8 cellular contexts compared by ENCODE assay signal in the genomic region with DNA sequence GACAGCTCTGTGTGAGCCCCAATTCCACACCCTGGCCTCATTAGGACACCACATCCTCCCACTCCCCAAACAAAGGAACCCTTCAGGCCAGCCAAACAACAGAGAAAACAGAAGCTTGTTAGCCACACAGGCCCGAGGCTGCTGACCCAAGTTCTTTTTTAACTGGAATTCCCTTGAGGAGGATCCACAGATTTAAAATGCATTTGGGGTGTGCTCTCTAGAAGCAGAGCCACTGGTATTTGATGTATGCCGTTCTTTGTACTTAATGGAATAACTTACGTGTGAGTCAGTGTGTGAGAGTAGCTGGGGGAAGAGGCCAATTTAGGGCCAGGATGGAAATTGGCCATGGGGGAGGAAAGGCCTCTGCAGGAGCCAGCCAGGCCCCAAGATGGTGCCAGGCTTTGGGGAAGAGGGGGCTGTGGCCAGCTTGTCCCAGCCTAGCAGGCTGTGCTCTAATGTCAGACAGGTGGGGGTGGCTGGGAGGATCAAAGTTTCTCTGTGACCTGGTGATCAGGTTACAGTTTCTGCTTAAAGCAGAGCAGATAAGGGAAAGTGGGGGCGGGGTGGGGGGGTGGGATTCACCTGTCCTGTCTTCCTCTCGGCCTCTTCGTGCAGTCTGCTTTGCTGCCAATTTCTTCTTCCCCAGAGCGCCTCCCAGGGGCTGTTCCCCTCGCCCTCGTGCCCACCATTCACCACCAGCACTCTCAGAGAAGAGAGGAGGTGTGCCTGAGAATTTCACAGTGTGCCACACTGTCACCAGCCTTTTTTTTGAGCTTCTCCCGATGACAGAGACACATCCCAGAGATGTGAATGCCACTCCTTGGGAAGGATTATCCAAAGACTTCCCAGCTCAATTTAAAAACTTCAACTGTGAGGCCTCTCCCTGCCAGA. TPM values are rescaled to one million over a fixed set of nuclear protein-coding genes. Genes with fewer than 3 reads are reported as not detected.
DNase-seq lines count a peak whose midpoint lies in the region; ATAC-seq, FAIRE-seq and TF ChIP-seq lines count a peak whose summit lies in the region.

No MANE protein-coding gene starts in this region.

- no peak overlapping the region for H3K4me2 ChIP-seq in OCI-LY7 (ENCODE audit: low read length)

- ATAC-seq in HG03460 (IDR thresholded peaks at IDR 0.05; ENCODE audit: unreplicated experiment), result no peak

- H4K20me1 ChIP-seq in OCI-LY7 (ENCODE audit: insufficient read depth, low read length), result no peaks in the 10 kb centered on the region

- H3K9me2 ChIP-seq in OCI-LY7 (ENCODE audit: insufficient read depth, low read length), result no peaks in the 10 kb centered on the region

- no peaks in the 10 kb centered on the region for H3K36me3 ChIP-seq in esophagus muscularis mucosa
- no peaks in the 10 kb centered on the region for H3K36me3 ChIP-seq in OCI-LY7 (ENCODE audit: insufficient read depth, low read length)

- no peaks in the 10 kb centered on the region for H3K9me3 ChIP-seq in esophagus muscularis mucosa
- no peaks in the 10 kb centered on the region for H3K9me3 ChIP-seq in OCI-LY7 (ENCODE audit: low read length)

- H3K4me3 ChIP-seq in esophagus muscularis mucosa, result no peak overlapping the region
- H3K4me3 ChIP-seq in OCI-LY7 (ENCODE audit: low read depth, low read length, poor library complexity, severe bottlenecking), result no peak overlapping the region

- no peaks in the 10 kb centered on the region for H3K79me2 ChIP-seq in OCI-LY7 (ENCODE audit: insufficient read depth, low read depth, low read length)

- no TSS peak for BruUV-seq in OCI-LY7 (replicated peaks; lab: Mats Ljungman, UMichigan)

- WGBS in esophagus muscularis mucosa, result 41% methylated on average over 10 of the region's 10 CpGs

- H2AFZ ChIP-seq in OCI-LY7 (ENCODE audit: low read length), result no peak overlapping the region

- intact Hi-C loops in esophagus muscularis mucosa (cut with DNase I), result loop anchor here (5.0 to 10.0 kb wide), 4 partner anchors 53 to 113 kb away; partner anchors contain the start of genes ATPAF2, DRC3, GID4 and TOM1L2
- intact Hi-C loops in OCI-LY7 (cut with micrococcal nuclease; ENCODE audit: unreplicated experiment), result no loop called here

- TF ChIP-seq EP300 in esophagus muscularis mucosa (IDR thresholded peaks at IDR 0.05), result no peak

- peak; percentile 30 for FAIRE-seq in RCC 7860 (lab: Jason Lieb, UNC)

- H3K4me1 ChIP-seq in esophagus muscularis mucosa, result peaks cover 51 to 55% (median 51%) of the 10 kb centered on the region in 4 donors
- H3K4me1 ChIP-seq in OCI-LY7 (ENCODE audit: insufficient read depth, low read length, poor library complexity, severe bottlenecking), result peaks cover 8% of the 10 kb centered on the region

- no peak for TF ChIP-seq CTCF in esophagus muscularis mucosa (IDR thresholded peaks at IDR 0.05)
- no peak for TF ChIP-seq CTCF in OCI-LY7 (conservative IDR thresholded peaks at IDR 0.05; ENCODE audit: low read length)

- CTCF ChIA-PET in OCI-LY7 (lab: Charles Lee; ENCODE audit: unreplicated experiment), result interaction anchor here (0.6 kb wide), 1 partner anchor 72 kb away, joined by 3 read pairs; no protein-coding TSS in a partner anchor

- H3K27ac ChIP-seq in esophagus muscularis mucosa (replicated peaks in 1 of 4), result peak overlapping the region; percentile 63 to 79 (median 72)
- no peak overlapping the region for H3K27ac ChIP-seq in OCI-LY7 (ENCODE audit: low read depth, low read length, poor library complexity, severe bottlenecking)

- POLR2A ChIA-PET in OCI-LY7 (lab: Charles Lee), result interaction anchor here (0.6 kb wide), 2 partner anchors 47 to 128 kb away, joined by 3 read pairs; no protein-coding TSS in a partner anchor

- DNase-seq in EH (ENCODE audit: low read depth) (peak; percentile 98), RCC 7860 (ENCODE audit: low spot score) (peak; percentile 85), esophagus muscularis mucosa (ENCODE audit: extremely low spot score) (no peak), myocyte (ENCODE audit: low read depth) (peak; percentile 91), Kasumi-1 (lab: John Stamatoyannopoulos, UW) (no peak), OCI-LY7 (ENCODE audit: low spot score) (no peak), NCI-H2196 (lab: John Stamatoyannopoulos, UW; ENCODE audit: unreplicated experiment) (no peak)

- H3K27me3 ChIP-seq in esophagus muscularis mucosa, result no peaks in the 10 kb centered on the region

- no peak for TF ChIP-seq POLR2A in esophagus muscularis mucosa (IDR thresholded peaks at IDR 0.05; ENCODE audit: low read depth)

RNA-seq across cellular contexts. Expression of gene TOM1L2, which starts 50.8 kb away (rescaled TPM):
- 10 to 100 TPM; 64.4 to 96.9 (median 75.0) TPM for total RNA-seq in esophagus muscularis mucosa
- total RNA-seq in myocyte, result 100 and 178 TPM in 2 replicates
- 104 TPM for polyA plus RNA-seq in myocyte (2012)
- 4.9 and 5.4 TPM in 2 replicates for total RNA-seq in OCI-LY7 (2014; rRNA removed; shearing (Covaris generic))
- 14.3 and 16.4 TPM in 2 replicates for total RNA-seq in OCI-LY7 (2022)

RNA-seq across cellular contexts. Expression of gene DRC3, which starts 51.2 kb away (rescaled TPM):
- total RNA-seq in esophagus muscularis mucosa (1 to 10 TPM in 2 of 4 donors, under 1 TPM in 2; 0.71 to 4.2 (median 1.4) TPM), myocyte (1.0 and 1.6 TPM in 2 replicates), OCI-LY7 (2022) (0.19 and 0.50 TPM in 2 replicates)
- polyA plus RNA-seq in myocyte (2012), result 5.2 TPM
- not detected in 2 replicates for total RNA-seq in OCI-LY7 (2014; rRNA removed; shearing (Covaris generic))

Comparison
In these comparisons a context has a peak if more than half of its experiments do, and no peak if none do; other contexts are left out.
1. DNase-seq: peak in EH (single experiment), RCC 7860 (single experiment) and myocyte (single experiment); none in esophagus muscularis mucosa (single experiment), Kasumi-1 (0 of 2), OCI-LY7 (single experiment) and NCI-H2196 (single experiment).